In the genomic region with DNA sequence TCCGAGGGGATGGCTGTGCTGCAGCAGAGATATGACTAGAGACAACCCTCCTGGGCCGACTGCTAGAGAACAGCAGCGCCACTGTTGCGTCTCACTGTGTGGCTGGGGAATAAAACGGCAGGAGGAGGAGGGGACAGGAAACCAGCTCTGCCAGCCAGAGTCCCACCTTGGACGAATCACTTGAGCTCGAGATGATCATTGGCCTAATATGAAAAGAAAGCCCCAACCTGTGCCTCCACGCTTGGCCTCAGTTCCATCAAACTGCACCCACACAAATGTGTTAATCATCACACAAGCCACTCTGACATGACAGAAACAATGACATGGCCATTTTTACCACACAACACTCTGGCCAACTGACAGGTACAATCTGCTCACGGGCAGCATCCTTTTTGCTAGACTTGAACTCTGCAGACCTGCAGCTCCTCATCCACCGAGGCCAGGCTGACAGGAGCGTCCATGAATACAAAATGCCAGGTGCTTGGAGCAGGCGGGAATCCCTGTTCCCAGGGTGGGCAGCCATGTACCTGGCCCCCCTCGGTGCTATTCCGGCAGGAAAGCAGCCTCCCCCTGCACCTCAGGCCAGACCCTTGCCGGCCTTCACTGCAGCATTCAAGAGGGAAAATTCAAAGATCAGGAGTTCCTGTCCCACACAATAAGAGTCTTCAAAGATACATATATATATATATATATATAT, we compare ENCODE assay signal across 1 cellular context.
TF ChIP-seq lines count a peak whose summit lies in the region.

No MANE protein-coding gene starts in this region.

TF ChIP-seq in K562, 482 proteins besides CTCF, POLR2A, EP300 and RAD21:
- TF ChIP-seq POLR2B (IDR thresholded peaks at IDR 0.05; ENCODE audit: low read depth, partially characterized antibody) = no peak
- TF ChIP-seq, protein P1, sequence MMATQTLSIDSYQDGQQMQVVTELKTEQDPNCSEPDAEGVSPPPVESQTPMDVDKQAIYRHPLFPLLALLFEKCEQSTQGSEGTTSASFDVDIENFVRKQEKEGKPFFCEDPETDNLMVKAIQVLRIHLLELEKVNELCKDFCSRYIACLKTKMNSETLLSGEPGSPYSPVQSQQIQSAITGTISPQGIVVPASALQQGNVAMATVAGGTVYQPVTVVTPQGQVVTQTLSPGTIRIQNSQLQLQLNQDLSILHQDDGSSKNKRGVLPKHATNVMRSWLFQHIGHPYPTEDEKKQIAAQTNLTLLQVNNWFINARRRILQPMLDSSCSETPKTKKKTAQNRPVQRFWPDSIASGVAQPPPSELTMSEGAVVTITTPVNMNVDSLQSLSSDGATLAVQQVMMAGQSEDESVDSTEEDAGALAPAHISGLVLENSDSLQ (IDR thresholded peaks at IDR 0.05) = 0 out of 2 replicates have a peak, but pooled peaks have one; percentile 6
- TF ChIP-seq, protein P2, sequence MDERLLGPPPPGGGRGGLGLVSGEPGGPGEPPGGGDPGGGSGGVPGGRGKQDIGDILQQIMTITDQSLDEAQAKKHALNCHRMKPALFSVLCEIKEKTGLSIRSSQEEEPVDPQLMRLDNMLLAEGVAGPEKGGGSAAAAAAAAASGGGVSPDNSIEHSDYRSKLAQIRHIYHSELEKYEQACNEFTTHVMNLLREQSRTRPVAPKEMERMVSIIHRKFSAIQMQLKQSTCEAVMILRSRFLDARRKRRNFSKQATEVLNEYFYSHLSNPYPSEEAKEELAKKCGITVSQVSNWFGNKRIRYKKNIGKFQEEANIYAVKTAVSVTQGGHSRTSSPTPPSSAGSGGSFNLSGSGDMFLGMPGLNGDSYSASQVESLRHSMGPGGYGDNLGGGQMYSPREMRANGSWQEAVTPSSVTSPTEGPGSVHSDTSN (CRISPR knock-in tag; IDR thresholded peaks at IDR 0.05; ENCODE audit: low read depth) = no peak
- TF ChIP-seq, protein P2 (tag; conservative IDR thresholded peaks at IDR 0.05; ENCODE audit: low read depth) = peak; percentile 28; the same call in 1 of the 2 replicates
- peak; percentile 40 for TF ChIP-seq EGR1 (conservative IDR thresholded peaks at IDR 0.05)
- TF ChIP-seq NFE2 (IDR thresholded peaks at IDR 0.05; ENCODE audit: low read depth) = 0 out of 2 replicates have a peak, but pooled peaks have one; percentile 25
- TF ChIP-seq, protein P3, sequence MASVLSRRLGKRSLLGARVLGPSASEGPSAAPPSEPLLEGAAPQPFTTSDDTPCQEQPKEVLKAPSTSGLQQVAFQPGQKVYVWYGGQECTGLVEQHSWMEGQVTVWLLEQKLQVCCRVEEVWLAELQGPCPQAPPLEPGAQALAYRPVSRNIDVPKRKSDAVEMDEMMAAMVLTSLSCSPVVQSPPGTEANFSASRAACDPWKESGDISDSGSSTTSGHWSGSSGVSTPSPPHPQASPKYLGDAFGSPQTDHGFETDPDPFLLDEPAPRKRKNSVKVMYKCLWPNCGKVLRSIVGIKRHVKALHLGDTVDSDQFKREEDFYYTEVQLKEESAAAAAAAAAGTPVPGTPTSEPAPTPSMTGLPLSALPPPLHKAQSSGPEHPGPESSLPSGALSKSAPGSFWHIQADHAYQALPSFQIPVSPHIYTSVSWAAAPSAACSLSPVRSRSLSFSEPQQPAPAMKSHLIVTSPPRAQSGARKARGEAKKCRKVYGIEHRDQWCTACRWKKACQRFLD (CRISPR knock-in tag; IDR thresholded peaks at IDR 0.05) = no peak
